1 cellular context compared by ENCODE assay signal in genomic region chr13:23599083-23599925, GRCh38.
TF ChIP-seq lines count a peak whose summit lies in the region.

No MANE protein-coding gene starts in this region.

TF ChIP-seq in HepG2, 621 proteins besides CTCF, POLR2A, EP300 and RAD21 (continued from another document and continues in another):
- peak; percentile 46; the same call in 1 of the 2 replicates for TF ChIP-seq HNF1A (IDR thresholded peaks at IDR 0.05; ENCODE audit: low read depth)
- TF ChIP-seq HNF1A (CRISPR knock-in tag; IDR thresholded peaks at IDR 0.05; ENCODE audit: borderline replicate concordance): peak; percentile 66; the same call in 1 of the 2 replicates
- TF ChIP-seq ZNF296 (CRISPR knock-in tag; conservative IDR thresholded peaks at IDR 0.05): no peak
- TF ChIP-seq TRAFD1 (CRISPR knock-in tag; IDR thresholded peaks at IDR 0.05; ENCODE audit: borderline replicate concordance): no peak
- TF ChIP-seq ZNF263 (CRISPR knock-in tag; IDR thresholded peaks at IDR 0.05): no peak
- TF ChIP-seq ZC3H4 (CRISPR knock-in tag; IDR thresholded peaks at IDR 0.05; ENCODE audit: borderline replicate concordance): no peak
- TF ChIP-seq STAG1 (CRISPR knock-in tag; IDR thresholded peaks at IDR 0.05): no peak
- TF ChIP-seq JARID2 (CRISPR knock-in tag; IDR thresholded peaks at IDR 0.05; ENCODE audit: insufficient replicate concordance): no peak
- TF ChIP-seq POLR2AphosphoS2 (IDR thresholded peaks at IDR 0.05; ENCODE audit: low read depth, low read length): no peak
- TF ChIP-seq FOSL1 (CRISPR knock-in tag; IDR thresholded peaks at IDR 0.05; ENCODE audit: borderline replicate concordance): peak; percentile 79; the same call in 1 of the 2 replicates
- TF ChIP-seq ZNF710 (CRISPR knock-in tag; IDR thresholded peaks at IDR 0.05; ENCODE audit: borderline replicate concordance): peak; percentile 76; the same call in 1 of the 2 replicates
- TF ChIP-seq ZNF121 (CRISPR knock-in tag; IDR thresholded peaks at IDR 0.05): no peak
- peak; percentile 95 for TF ChIP-seq ZEB1 (IDR thresholded peaks at IDR 0.05; ENCODE audit: insufficient replicate concordance, low read depth)
- TF ChIP-seq HMG20A (CRISPR knock-in tag; IDR thresholded peaks at IDR 0.05; ENCODE audit: borderline replicate concordance): 0 out of 2 replicates have a peak, but pooled peaks have one; percentile 44
- peak; percentile 21; the same call in 1 of the 2 replicates for TF ChIP-seq TFAP4 (IDR thresholded peaks at IDR 0.05; ENCODE audit: borderline replicate concordance, low read depth)
- TF ChIP-seq SNAPC5 (CRISPR knock-in tag; IDR thresholded peaks at IDR 0.05; ENCODE audit: borderline replicate concordance): no peak
- peak; percentile 38; the same call in 1 of the 2 replicates for TF ChIP-seq SIX4 (CRISPR knock-in tag; IDR thresholded peaks at IDR 0.05)
- no peak for TF ChIP-seq YEATS2 (CRISPR knock-in tag; IDR thresholded peaks at IDR 0.05; ENCODE audit: borderline replicate concordance)
- no peak for TF ChIP-seq IKZF4 (CRISPR knock-in tag; IDR thresholded peaks at IDR 0.05; ENCODE audit: borderline replicate concordance, low read depth, not compliant biosample characterization)
- peak; percentile 87; the same call in 1 of the 2 replicates for TF ChIP-seq THRA (CRISPR knock-in tag; IDR thresholded peaks at IDR 0.05; ENCODE audit: borderline replicate concordance)
- no peak for TF ChIP-seq ZMAT5 (CRISPR knock-in tag; IDR thresholded peaks at IDR 0.05; ENCODE audit: borderline replicate concordance, low read depth)
- TF ChIP-seq FOXK1 (CRISPR knock-in tag; IDR thresholded peaks at IDR 0.05; ENCODE audit: borderline replicate concordance, low read depth): no peak
- TF ChIP-seq BCL6 (CRISPR knock-in tag; IDR thresholded peaks at IDR 0.05): peak; percentile 60
- no peak for TF ChIP-seq ZNF770 (CRISPR knock-in tag; IDR thresholded peaks at IDR 0.05)
- TF ChIP-seq THAP11 (CRISPR knock-in tag; IDR thresholded peaks at IDR 0.05): no peak
- TF ChIP-seq KLF16 (CRISPR knock-in tag; IDR thresholded peaks at IDR 0.05): no peak
- TF ChIP-seq SIN3B (IDR thresholded peaks at IDR 0.05; ENCODE audit: low read length): no peak
- no peak for TF ChIP-seq SAFB2 (CRISPR knock-in tag; IDR thresholded peaks at IDR 0.05; ENCODE audit: borderline replicate concordance, low read depth)
- TF ChIP-seq HOXA3 (CRISPR knock-in tag; IDR thresholded peaks at IDR 0.05): no peak
- 0 out of 2 replicates have a peak, but pooled peaks have one; percentile 47 for TF ChIP-seq SOX13 (IDR thresholded peaks at IDR 0.05)
- TF ChIP-seq SOX13 (CRISPR knock-in tag; conservative IDR thresholded peaks at IDR 0.05 in 1 of 2, IDR thresholded peaks at IDR 0.05 in 1 of 2): peak in 1 of 2 experiments; percentile 95; a peak in 2 of 4 replicates
- TF ChIP-seq MAF1 (CRISPR knock-in tag; IDR thresholded peaks at IDR 0.05; ENCODE audit: borderline replicate concordance): no peak
- no peak for TF ChIP-seq ZNF703 (CRISPR knock-in tag; IDR thresholded peaks at IDR 0.05; ENCODE audit: borderline replicate concordance)
- TF ChIP-seq LCORL (IDR thresholded peaks at IDR 0.05): peak; percentile 70; the same call in 1 of the 2 replicates
- TF ChIP-seq LCORL (CRISPR knock-in tag; IDR thresholded peaks at IDR 0.05): 0 out of 2 replicates have a peak, but pooled peaks have one; percentile 20
- TF ChIP-seq FUBP1 (CRISPR knock-in tag; IDR thresholded peaks at IDR 0.05; ENCODE audit: borderline replicate concordance): no peak
- peak; percentile 62; the same call in 1 of the 2 replicates for TF ChIP-seq RXRA (CRISPR knock-in tag; IDR thresholded peaks at IDR 0.05)
- TF ChIP-seq ATF2 (CRISPR knock-in tag; IDR thresholded peaks at IDR 0.05): peak; percentile 94; the same call in 1 of the 2 replicates
- no peak for TF ChIP-seq THAP8 (CRISPR knock-in tag; IDR thresholded peaks at IDR 0.05; ENCODE audit: borderline replicate concordance)
- no peak for TF ChIP-seq ZNF382 (CRISPR knock-in tag; IDR thresholded peaks at IDR 0.05; ENCODE audit: borderline replicate concordance)
- peak; percentile 63; the same call in 1 of the 2 replicates for TF ChIP-seq PATZ1 (CRISPR knock-in tag; IDR thresholded peaks at IDR 0.05)
- TF ChIP-seq BRCA1 (CRISPR knock-in tag; IDR thresholded peaks at IDR 0.05): no peak
